Comparison of ENCODE assay signal across 1 cellular context in genomic region chr16:19979638-19980037, GRCh38.
TF ChIP-seq lines count a peak whose summit lies in the region.

No MANE protein-coding gene starts in this region.

TF ChIP-seq in H1, 55 proteins besides CTCF, POLR2A, EP300 and RAD21 (continued from another document):
- TF ChIP-seq, protein P1, sequence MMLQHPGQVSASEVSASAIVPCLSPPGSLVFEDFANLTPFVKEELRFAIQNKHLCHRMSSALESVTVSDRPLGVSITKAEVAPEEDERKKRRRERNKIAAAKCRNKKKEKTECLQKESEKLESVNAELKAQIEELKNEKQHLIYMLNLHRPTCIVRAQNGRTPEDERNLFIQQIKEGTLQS (IDR thresholded peaks at IDR 0.05; ENCODE audit: insufficient read depth, low read depth, low read length) = no peak
- TF ChIP-seq CREB1 (IDR thresholded peaks at IDR 0.05) = no peak
- no peak for TF ChIP-seq CEBPB (IDR thresholded peaks at IDR 0.05; ENCODE audit: low read depth, low read length)
- no peak for TF ChIP-seq TBP (IDR thresholded peaks at IDR 0.05; ENCODE audit: low read depth, low read length)
- no peak for TF ChIP-seq GTF2F1 (IDR thresholded peaks at IDR 0.05; ENCODE audit: borderline replicate concordance, low read depth, low read length)
- TF ChIP-seq SAP30 (IDR thresholded peaks at IDR 0.05; ENCODE audit: insufficient read depth, insufficient replicate concordance, low read length) = no peak
- no peak for TF ChIP-seq RNF2 (IDR thresholded peaks at IDR 0.05; ENCODE audit: borderline replicate concordance, low read depth, low read length, missing control alignments, poor library complexity, severe bottlenecking)
- TF ChIP-seq POU5F1 (IDR thresholded peaks at IDR 0.05; ENCODE audit: low read depth, low read length) = no peak
- no peak for TF ChIP-seq RXRA (IDR thresholded peaks at IDR 0.05; ENCODE audit: insufficient read depth, low read depth, low read length)
- no peak for TF ChIP-seq SIN3A (conservative IDR thresholded peaks at IDR 0.05 in 1 of 2, IDR thresholded peaks at IDR 0.05 in 1 of 2; ENCODE audit: low read depth in 1 of 2, low read length in 2 of 2)
